Comparison of ENCODE assay signal across 23 cellular contexts in the genomic region with DNA sequence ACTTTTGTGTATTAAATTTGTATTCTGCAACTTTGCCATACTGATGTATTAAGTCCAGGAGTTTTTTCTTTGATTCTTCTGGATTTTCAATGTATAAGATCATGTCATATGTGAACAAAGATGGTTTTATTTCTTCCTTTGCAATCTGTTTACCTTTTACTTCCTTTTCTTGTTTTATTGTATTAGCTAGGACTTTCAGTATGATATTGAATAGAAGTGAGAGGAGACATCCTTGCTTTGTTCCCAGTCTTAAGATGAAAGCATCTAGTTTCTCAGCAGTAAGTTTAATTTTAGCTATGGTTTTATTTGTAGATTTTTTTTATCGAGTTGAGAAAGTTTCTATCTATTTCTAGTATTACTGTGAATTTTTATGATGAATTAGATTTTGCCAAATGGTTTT. TPM values are rescaled to one million over a fixed set of nuclear protein-coding genes. Genes with fewer than 3 reads are reported as not detected.
A peak's percentile ranks its signal among the peaks of the same experiment; 100 is the strongest.
DNase-seq lines count a peak whose midpoint lies in the region; ATAC-seq, FAIRE-seq and TF ChIP-seq lines count a peak whose summit lies in the region.
"Had no signal": no experiment of that assay in that cellular context is flagged by ENCODE, and none has a peak within 500 bp of the region (broad histone marks: within the 10 kb centered on the region; RNA-seq: fewer than 3 reads in every experiment).

No MANE protein-coding gene starts in this region.

- POLR2A ChIA-PET in A549 (lab: Yijun Ruan, JAX): no interaction called here
- POLR2A ChIA-PET in CD4-positive, alpha-beta T cell (lab: Charles Lee): no interaction called here

- no peak overlapping the region for H3K27ac ChIP-seq in A549
- no peak overlapping the region for H3K27ac ChIP-seq in sigmoid colon
- H3K27ac ChIP-seq in CD4-positive, alpha-beta T cell (ENCODE audit: low read depth, low read length): no peak overlapping the region

- no peak overlapping the region for H3K4me3 Mint-ChIP-seq in memory B cell
- H3K4me3 Mint-ChIP-seq in CD4-positive, alpha-beta T cell: no peak overlapping the region
- H3K4me3 Mint-ChIP-seq: CD4-positive, CD25-positive, alpha-beta regulatory T cell had no signal

- DNase-seq in A549 (ENCODE audit: low read depth in 1 of 2, low spot score in 1 of 2) (no peak), GM19239 (ENCODE audit: insufficient read length, low spot score) (no peak), memory B cell (ENCODE audit: low spot score in 2 of 2) (no peak), sigmoid colon (no peak), GM19238 (ENCODE audit: insufficient read length, low spot score) (no peak)
- DNase-seq in CD4-positive, alpha-beta T cell: no peak
- DNase-seq: 8988T; BE2C; CD4-positive, CD25-positive, alpha-beta regulatory T cell; DMS153; KBM-7; NCI-H1417; NCI-H187; NCI-H2107; NCI-H510A treated with DMSO at 0.1 percent for 48 hours; PC-3; RPMI8226; T-helper 1 cell had no signal

- H3K4me2 ChIP-seq in A549: no peak overlapping the region

- H3K27ac Mint-ChIP-seq in memory B cell: peak overlapping the region; percentile 14
- no peak overlapping the region for H3K27ac Mint-ChIP-seq in CD4-positive, alpha-beta T cell

- TF ChIP-seq EP300 in A549 (IDR thresholded peaks at IDR 0.05) (no peak), sigmoid colon (IDR thresholded peaks at IDR 0.05) (no peak)

- peaks cover 22% of the 10 kb centered on the region for H3K4me1 Mint-ChIP-seq in memory B cell
- peaks cover 31% of the 10 kb centered on the region for H3K4me1 Mint-ChIP-seq in CD4-positive, alpha-beta T cell (ENCODE audit: low read depth)

- H3K36me3 Mint-ChIP-seq in memory B cell: peaks cover 37% of the 10 kb centered on the region
- H3K36me3 Mint-ChIP-seq in CD4-positive, alpha-beta T cell (ENCODE audit: low read depth): peaks cover 35% of the 10 kb centered on the region

- TF ChIP-seq CTCF in A549 (IDR thresholded peaks at IDR 0.05): no peak
- no peak for TF ChIP-seq CTCF in sigmoid colon (IDR thresholded peaks at IDR 0.05)
- no peak for TF ChIP-seq CTCF in CD4-positive, alpha-beta T cell (IDR thresholded peaks at IDR 0.05)

- intact Hi-C loops in sigmoid colon (cut with DNase I): no loop called here
- intact Hi-C loops in CD4-positive, alpha-beta T cell (cut with DNase I, micrococcal nuclease): no loop called here

- no peaks in the 10 kb centered on the region for H3K27me3 ChIP-seq in sigmoid colon
- no peaks in the 10 kb centered on the region for H3K27me3 ChIP-seq in CD4-positive, alpha-beta T cell (ENCODE audit: control insufficient read depth, insufficient read depth, low read length)
- H3K27me3 ChIP-seq: BE2C had no signal

- H3K27me3 Mint-ChIP-seq in memory B cell: no peaks in the 10 kb centered on the region
- no peaks in the 10 kb centered on the region for H3K27me3 Mint-ChIP-seq in CD4-positive, alpha-beta T cell
- H3K27me3 Mint-ChIP-seq: CD4-positive, CD25-positive, alpha-beta regulatory T cell had no signal

- TF ChIP-seq POLR2A in A549 (IDR thresholded peaks at IDR 0.05; ENCODE audit: low read length): no peak
- no peak for TF ChIP-seq POLR2A in sigmoid colon (IDR thresholded peaks at IDR 0.05)

- H3K4me3 ChIP-seq in A549 (no peak overlapping the region), sigmoid colon (no peak overlapping the region)

- CTCF ChIA-PET in A549 (lab: Yijun Ruan, JAX): interaction anchor here (0.5 kb wide), 1 partner anchor 643 kb away, joined by 3 read pairs; no protein-coding TSS in a partner anchor
- CTCF ChIA-PET in CD4-positive, alpha-beta T cell (lab: Charles Lee): no interaction called here

- peak; percentile 63 for FAIRE-seq in A549 (lab: Jason Lieb, UNC)
- FAIRE-seq in GM19239 (lab: Jason Lieb, UNC): peak; percentile 63
- FAIRE-seq: GM12891, H54, HepG2 had no signal

- no peak for ATAC-seq in A549
- ATAC-seq in HG03432 (IDR thresholded peaks at IDR 0.05; ENCODE audit: unreplicated experiment): peak; percentile 67
- ATAC-seq in memory B cell (ENCODE audit: low read depth): no peak
- ATAC-seq in GM19463 (IDR thresholded peaks at IDR 0.05; ENCODE audit: unreplicated experiment): no peak
- ATAC-seq in CD4-positive, alpha-beta T cell (ENCODE audit: poor library complexity): no peak
- ATAC-seq: HepG2, PC-3 had no signal

- H3K9me3 ChIP-seq in A549 (peaks cover 8% of the 10 kb centered on the region; the same call in 2 of the 3 replicates), sigmoid colon (no peaks in the 10 kb centered on the region)
- H3K9me3 ChIP-seq in CD4-positive, alpha-beta T cell (ENCODE audit: control insufficient read depth, low read length): no peaks in the 10 kb centered on the region
- H3K9me3 ChIP-seq: BE2C had no signal

- WGBS in A549 (ENCODE audit: missing lambda C conversion rate): 89% methylated on average over 1 of the region's 1 CpG
- WGBS in sigmoid colon, 2 donors: 86 to 89% methylated on average over 1 of the region's 1 CpG

- TF ChIP-seq RAD21 in A549 (conservative IDR thresholded peaks at IDR 0.05 in 1 of 2, IDR thresholded peaks at IDR 0.05 in 1 of 2): no peak

- peaks cover 0 to 5% (median 0%) of the 10 kb centered on the region in 4 donors for H3K36me3 ChIP-seq in sigmoid colon
- H3K36me3 ChIP-seq: BE2C had no signal

- H3K4me1 ChIP-seq in A549 (no peaks in the 10 kb centered on the region), sigmoid colon (no peaks in the 10 kb centered on the region)
- H3K4me1 ChIP-seq: BE2C had no signal

- H3K9me3 Mint-ChIP-seq in memory B cell: peaks cover 8% of the 10 kb centered on the region
- peaks cover 6% of the 10 kb centered on the region for H3K9me3 Mint-ChIP-seq in CD4-positive, alpha-beta T cell

TF ChIP-seq in A549, 52 proteins besides CTCF, POLR2A, EP300 and RAD21:
- TF ChIP-seq POLR2AphosphoS2 (conservative IDR thresholded peaks at IDR 0.05; ENCODE audit: low read length): no peak
- no peak for TF ChIP-seq NPAS2 (CRISPR knock-in tag; IDR thresholded peaks at IDR 0.05; ENCODE audit: borderline replicate concordance)
- no peak for TF ChIP-seq MAZ (IDR thresholded peaks at IDR 0.05; ENCODE audit: borderline replicate concordance, low read depth, low read length)
- TF ChIP-seq, protein P1, sequence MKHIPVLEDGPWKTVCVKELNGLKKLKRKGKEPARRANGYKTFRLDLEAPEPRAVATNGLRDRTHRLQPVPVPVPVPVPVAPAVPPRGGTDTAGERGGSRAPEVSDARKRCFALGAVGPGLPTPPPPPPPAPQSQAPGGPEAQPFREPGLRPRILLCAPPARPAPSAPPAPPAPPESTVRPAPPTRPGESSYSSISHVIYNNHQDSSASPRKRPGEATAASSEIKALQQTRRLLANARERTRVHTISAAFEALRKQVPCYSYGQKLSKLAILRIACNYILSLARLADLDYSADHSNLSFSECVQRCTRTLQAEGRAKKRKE (CRISPR knock-in tag; IDR thresholded peaks at IDR 0.05; ENCODE audit: low read depth): no peak
- TF ChIP-seq, protein P2, sequence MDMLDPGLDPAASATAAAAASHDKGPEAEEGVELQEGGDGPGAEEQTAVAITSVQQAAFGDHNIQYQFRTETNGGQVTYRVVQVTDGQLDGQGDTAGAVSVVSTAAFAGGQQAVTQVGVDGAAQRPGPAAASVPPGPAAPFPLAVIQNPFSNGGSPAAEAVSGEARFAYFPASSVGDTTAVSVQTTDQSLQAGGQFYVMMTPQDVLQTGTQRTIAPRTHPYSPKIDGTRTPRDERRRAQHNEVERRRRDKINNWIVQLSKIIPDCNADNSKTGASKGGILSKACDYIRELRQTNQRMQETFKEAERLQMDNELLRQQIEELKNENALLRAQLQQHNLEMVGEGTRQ (IDR thresholded peaks at IDR 0.05): no peak
- no peak for TF ChIP-seq ZFP36 (IDR thresholded peaks at IDR 0.05; ENCODE audit: borderline replicate concordance, partially characterized antibody)
- no peak for TF ChIP-seq HDAC2 (IDR thresholded peaks at IDR 0.05)
- no peak for TF ChIP-seq SREBF2 (IDR thresholded peaks at IDR 0.05)
- TF ChIP-seq PHF8 (IDR thresholded peaks at IDR 0.05; ENCODE audit: borderline replicate concordance, low read depth): no peak
- no peak for TF ChIP-seq FOSB (CRISPR knock-in tag; IDR thresholded peaks at IDR 0.05)
- TF ChIP-seq ZNF302 (CRISPR knock-in tag; IDR thresholded peaks at IDR 0.05): no peak
- TF ChIP-seq HOXB13 (CRISPR knock-in tag; IDR thresholded peaks at IDR 0.05; ENCODE audit: low read depth): no peak
- TF ChIP-seq HOXA7 (CRISPR knock-in tag; IDR thresholded peaks at IDR 0.05): no peak
- TF ChIP-seq JUNB (IDR thresholded peaks at IDR 0.05): no peak
- TF ChIP-seq SMC3 (IDR thresholded peaks at IDR 0.05): no peak

RNA-seq across cellular contexts. Expression of a gene that starts 25.5 kb away (rescaled TPM):
- polyA plus RNA-seq in A549 (2011; rRNA removed) (66.2 and 80.9 TPM in 2 replicates), A549 (2017; fragmentation: RNase III; extraction: RNeasy Plus Mini Kit Qiagen cat#74134 plus additional on column Dnase treatment) (19.4 to 30.4 TPM (median 24.2 TPM) in 3 replicates), sigmoid colon (10 to 100 TPM in 2 of 3 donors, 1 to 10 TPM in 1; 6.6 to 12.3 (median 11.3) TPM)
- polyA plus RNA-seq in A549 (2012; cell fraction: cytosol; rRNA removed): 17.4 and 18.0 TPM in 2 replicates
- polyA plus RNA-seq in A549 (2012; cell fraction: nucleus; rRNA removed): 5.3 and 7.7 TPM in 2 replicates
- polyA minus RNA-seq in A549 (2011; rRNA and poly(A)+ RNA removed): 22.8 and 30.4 TPM in 2 replicates
- 10 to 100 TPM; 22.7 to 32.8 (median 25.6) TPM for total RNA-seq in sigmoid colon
- 10 to 100 TPM; 11.1 to 11.5 TPM for total RNA-seq in CD4-positive, alpha-beta T cell
